In the genomic region with DNA sequence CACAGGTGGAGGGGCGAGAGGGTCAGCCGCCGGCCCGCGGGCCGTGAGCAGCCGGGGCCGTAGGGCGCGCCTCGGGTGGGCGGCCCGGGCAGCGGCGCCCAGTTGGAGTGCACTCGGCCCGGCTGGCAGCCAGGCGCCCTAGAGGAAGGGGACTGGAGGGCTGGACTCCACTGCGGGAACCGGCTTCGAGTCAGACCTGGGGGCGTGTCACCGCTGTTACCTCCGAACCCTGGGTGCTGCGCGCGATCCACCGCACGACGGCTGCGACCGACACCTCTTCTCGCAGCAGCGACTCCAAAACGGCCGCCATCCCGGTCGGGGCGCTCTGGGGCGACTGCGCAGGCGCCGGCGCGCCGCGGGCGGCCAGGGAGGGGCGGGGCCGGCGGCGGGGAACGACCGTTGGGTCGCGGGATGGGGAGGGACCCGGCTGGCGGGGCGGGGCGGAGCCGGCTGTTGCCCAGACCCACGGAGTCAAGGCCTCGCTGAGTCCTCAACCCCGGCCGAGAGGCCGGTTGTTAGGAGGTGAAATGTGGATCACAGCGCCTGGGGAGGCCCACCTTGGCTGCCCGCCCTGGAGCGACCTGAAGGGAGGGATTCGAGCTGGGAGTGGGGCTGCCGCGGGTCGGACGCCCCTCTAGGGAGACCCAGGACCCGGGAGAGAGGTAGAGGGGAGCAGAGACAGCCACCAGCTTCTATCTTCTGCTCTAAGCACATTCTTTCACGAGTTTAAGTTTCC, we compare ENCODE assay signal across 8 cellular contexts. TPM values are rescaled to one million over a fixed set of nuclear protein-coding genes. Genes with fewer than 3 reads are reported as not detected.
A peak's percentile ranks its signal among the peaks of the same experiment; 100 is the strongest.
DNase-seq lines count a peak whose midpoint lies in the region; ATAC-seq and TF ChIP-seq lines count a peak whose summit lies in the region.

A gene with protein sequence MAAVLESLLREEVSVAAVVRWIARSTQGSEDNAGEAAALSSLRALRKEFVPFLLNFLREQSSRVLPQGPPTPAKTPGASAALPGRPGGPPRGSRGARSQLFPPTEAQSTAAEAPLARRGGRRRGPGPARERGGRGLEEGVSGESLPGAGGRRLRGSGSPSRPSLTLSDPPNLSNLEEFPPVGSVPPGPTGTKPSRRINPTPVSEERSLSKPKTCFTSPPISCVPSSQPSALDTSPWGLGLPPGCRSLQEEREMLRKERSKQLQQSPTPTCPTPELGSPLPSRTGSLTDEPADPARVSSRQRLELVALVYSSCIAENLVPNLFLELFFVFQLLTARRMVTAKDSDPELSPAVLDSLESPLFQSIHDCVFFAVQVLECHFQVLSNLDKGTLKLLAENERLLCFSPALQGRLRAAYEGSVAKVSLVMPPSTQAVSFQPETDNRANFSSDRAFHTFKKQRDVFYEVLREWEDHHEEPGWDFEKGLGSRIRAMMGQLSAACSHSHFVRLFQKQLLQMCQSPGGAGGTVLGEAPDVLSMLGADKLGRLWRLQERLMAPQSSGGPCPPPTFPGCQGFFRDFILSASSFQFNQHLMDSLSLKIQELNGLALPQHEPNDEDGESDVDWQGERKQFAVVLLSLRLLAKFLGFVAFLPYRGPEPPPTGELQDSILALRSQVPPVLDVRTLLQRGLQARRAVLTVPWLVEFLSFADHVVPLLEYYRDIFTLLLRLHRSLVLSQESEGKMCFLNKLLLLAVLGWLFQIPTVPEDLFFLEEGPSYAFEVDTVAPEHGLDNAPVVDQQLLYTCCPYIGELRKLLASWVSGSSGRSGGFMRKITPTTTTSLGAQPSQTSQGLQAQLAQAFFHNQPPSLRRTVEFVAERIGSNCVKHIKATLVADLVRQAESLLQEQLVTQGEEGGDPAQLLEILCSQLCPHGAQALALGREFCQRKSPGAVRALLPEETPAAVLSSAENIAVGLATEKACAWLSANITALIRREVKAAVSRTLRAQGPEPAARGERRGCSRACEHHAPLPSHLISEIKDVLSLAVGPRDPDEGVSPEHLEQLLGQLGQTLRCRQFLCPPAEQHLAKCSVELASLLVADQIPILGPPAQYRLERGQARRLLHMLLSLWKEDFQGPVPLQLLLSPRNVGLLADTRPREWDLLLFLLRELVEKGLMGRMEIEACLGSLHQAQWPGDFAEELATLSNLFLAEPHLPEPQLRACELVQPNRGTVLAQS (minus strand): TSS at position 336 of the 736 bp plus-strand sequence. CDS start 26 bp downstream, at position 310.

- H3K79me2 ChIP-seq in trophoblast cell (ENCODE audit: control insufficient read depth, insufficient read depth, low read length, poor library complexity): peaks cover 5% of the 10 kb centered on the region

- peaks cover 15% of the 10 kb centered on the region for H3K4me1 Mint-ChIP-seq in activated naive CD8-positive, alpha-beta T cell treated with anti-CD3 and anti-CD28 coated beads, Interleukin-2, amount 50 U/mL, for 24 hours

- H3K27ac ChIP-seq in trophoblast cell (ENCODE audit: low read depth, low read length): peak within 1 kb of the TSS; percentile 57
- H3K27ac ChIP-seq in tibial nerve: peak within 1 kb of the TSS; percentile 90 to 97 (median 92)

- ATAC-seq in HG02571 (IDR thresholded peaks at IDR 0.05; ENCODE audit: unreplicated experiment): peak; percentile 82
- ATAC-seq in activated naive CD8-positive, alpha-beta T cell treated with anti-CD3 and anti-CD28 coated beads, Interleukin-2, amount 50 U/mL, for 24 hours: peak; percentile 95

- no peaks in the 10 kb centered on the region for H3K9me3 Mint-ChIP-seq in activated naive CD8-positive, alpha-beta T cell treated with anti-CD3 and anti-CD28 coated beads, Interleukin-2, amount 50 U/mL, for 24 hours

- H3K36me3 ChIP-seq in trophoblast cell (ENCODE audit: control insufficient read depth in 1 of 2, insufficient read depth in 2 of 2, low read length in 2 of 2) (peaks cover 29 to 32% of the 10 kb centered on the region in 2 experiments), tibial nerve (peaks cover 0 to 34% (median 7%) of the 10 kb centered on the region in 3 donors)

- peak within 1 kb of the TSS; percentile 78 for H3K27ac Mint-ChIP-seq in activated naive CD8-positive, alpha-beta T cell treated with anti-CD3 and anti-CD28 coated beads, Interleukin-2, amount 50 U/mL, for 24 hours

- H3K9me3 ChIP-seq in trophoblast cell (ENCODE audit: insufficient read depth, low read depth, low read length) (no peaks in the 10 kb centered on the region), tibial nerve (no peaks in the 10 kb centered on the region)

- H3K4me3 ChIP-seq in trophoblast cell (ENCODE audit: low read depth, low read length): peak within 1 kb of the TSS; percentile 96
- peak within 1 kb of the TSS; percentile 52 to 88 (median 71) for H3K4me3 ChIP-seq in tibial nerve

- intact Hi-C loops in cardiac septum (cut with DNase I): loop anchor here (2.0 kb wide), 1 partner anchor 184 kb away; the partner anchor contains the start of gene TTBK2

- H3K9ac ChIP-seq in trophoblast cell (ENCODE audit: low read length): peak within 1 kb of the TSS; percentile 85

- peak within 1 kb of the TSS; percentile 91 for H3K4me2 ChIP-seq in trophoblast cell (ENCODE audit: low read length)

- H3K36me3 Mint-ChIP-seq in activated naive CD8-positive, alpha-beta T cell treated with anti-CD3 and anti-CD28 coated beads, Interleukin-2, amount 50 U/mL, for 24 hours (ENCODE audit: low read depth): peaks cover 17% of the 10 kb centered on the region

- H2BK12ac ChIP-seq in trophoblast cell (ENCODE audit: low read length): peak within 1 kb of the TSS; percentile 43

- CTCF ChIA-PET in GM10248 (lab: Yijun Ruan, JAX): interaction anchor here (0.5 to 1.7 kb wide), 3 partner anchors 14 to 241 kb away, joined by 3 to 7 read pairs (median 3); no protein-coding TSS in a partner anchor

- peak within 1 kb of the TSS; percentile 79 for H4K91ac ChIP-seq in trophoblast cell (ENCODE audit: low read depth, low read length)

- TF ChIP-seq CTCF in GM10248 (IDR thresholded peaks at IDR 0.05; ENCODE audit: control extremely low read depth, extremely low read depth, low read depth, missing control alignments) (no peak), tibial nerve (IDR thresholded peaks at IDR 0.05) (peak in 1 of 5 experiments; percentile 50)

- H2AFZ ChIP-seq in trophoblast cell (ENCODE audit: insufficient read depth, low read length, poor library complexity): peak within 1 kb of the TSS; percentile 99

- H4K8ac ChIP-seq in trophoblast cell (ENCODE audit: low read depth, low read length): peak within 1 kb of the TSS; percentile 99

- peak within 1 kb of the TSS; percentile 87 for H3K4ac ChIP-seq in trophoblast cell (ENCODE audit: low read depth, low read length)

- peak within 1 kb of the TSS; percentile 93 for H3K14ac ChIP-seq in trophoblast cell (ENCODE audit: low read length)

- peak within 1 kb of the TSS; percentile 98 for H3K18ac ChIP-seq in trophoblast cell (ENCODE audit: low read length)

- peak within 1 kb of the TSS; percentile 92 for H2BK120ac ChIP-seq in trophoblast cell (ENCODE audit: insufficient read depth, low read length, poor library complexity)

- no peak within 1 kb of the TSS for H2AK5ac ChIP-seq in trophoblast cell (ENCODE audit: low read length)

- POLR2A ChIA-PET in GM10248 (lab: Yijun Ruan, JAX): no interaction called here

- H3K27me3 ChIP-seq in trophoblast cell (ENCODE audit: insufficient read depth, low read length): no peaks in the 10 kb centered on the region
- no peaks in the 10 kb centered on the region for H3K27me3 ChIP-seq in tibial nerve

- peak; percentile 46 to 87 for TF ChIP-seq POLR2A in tibial nerve (IDR thresholded peaks at IDR 0.05)

- H3K4me1 ChIP-seq in trophoblast cell (ENCODE audit: control insufficient read depth in 1 of 2, insufficient read depth in 2 of 2, low read length in 2 of 2) (peaks cover 4 to 6% of the 10 kb centered on the region in 2 experiments), tibial nerve (peaks cover 0 to 22% (median 5%) of the 10 kb centered on the region in 4 donors)

- TF ChIP-seq EP300 in tibial nerve (IDR thresholded peaks at IDR 0.05): peak in 1 of 2 donors; percentile 90

- DNase-seq in GM10248 (ENCODE audit: extremely low spot score): peak; percentile 100
- peak; percentile 68 for DNase-seq in NCI-H1092 (lab: John Stamatoyannopoulos, UW)
- peak; percentile 88 for DNase-seq in T follicular helper cell (ENCODE audit: low read depth)
- DNase-seq in activated naive CD8-positive, alpha-beta T cell treated with anti-CD3 and anti-CD28 coated beads, Interleukin-2, amount 50 U/mL, for 24 hours: peak; percentile 95
- DNase-seq in cardiac septum (ENCODE audit: low spot score): peak; percentile 96
- DNase-seq in trophoblast cell: peak; percentile 85 to 92
- peak; percentile 77 to 79 for DNase-seq in tibial nerve (ENCODE audit: low spot score in 2 of 2)

- H3K27me3 Mint-ChIP-seq in activated naive CD8-positive, alpha-beta T cell treated with anti-CD3 and anti-CD28 coated beads, Interleukin-2, amount 50 U/mL, for 24 hours: no peaks in the 10 kb centered on the region

- H3K23ac ChIP-seq in trophoblast cell (ENCODE audit: low read length): no peak within 1 kb of the TSS

- H4K12ac ChIP-seq in trophoblast cell (ENCODE audit: low read depth, low read length): peak within 1 kb of the TSS; percentile 99

- H3K79me1 ChIP-seq in trophoblast cell (ENCODE audit: low read length): peaks cover 7% of the 10 kb centered on the region

- peak within 1 kb of the TSS; percentile 87 for H2BK5ac ChIP-seq in trophoblast cell (ENCODE audit: low read depth, low read length, poor library complexity)

- WGBS in trophoblast cell (ENCODE audit: extremely low coverage, insufficient coverage, insufficient read length): no CpG with 5 or more reads among the region's 76 CpGs
- WGBS in tibial nerve, 2 donors: 0% methylated on average over 21 to 42 of the region's 76 CpGs

- peak within 1 kb of the TSS; percentile 78 for H3K4me3 Mint-ChIP-seq in activated naive CD8-positive, alpha-beta T cell treated with anti-CD3 and anti-CD28 coated beads, Interleukin-2, amount 50 U/mL, for 24 hours

RNA-seq across cellular contexts. Expression of the gene that starts here (rescaled TPM):
- 6.5 TPM for total RNA-seq in cardiac septum
- 7.8 and 8.2 TPM in 2 replicates for polyA plus RNA-seq in trophoblast cell (2013)
- total RNA-seq in tibial nerve: 10 to 100 TPM; 14.0 to 25.5 (median 22.0) TPM

Comparison
In these comparisons a context has a peak if more than half of its experiments do, and no peak if none do; other contexts are left out.
1. Peak in every context shown above with its lines: DNase-seq, ATAC-seq, H3K4me3 ChIP-seq and H3K27ac ChIP-seq.